Comparison of ENCODE assay signal across 1 cellular context in the genomic region with DNA sequence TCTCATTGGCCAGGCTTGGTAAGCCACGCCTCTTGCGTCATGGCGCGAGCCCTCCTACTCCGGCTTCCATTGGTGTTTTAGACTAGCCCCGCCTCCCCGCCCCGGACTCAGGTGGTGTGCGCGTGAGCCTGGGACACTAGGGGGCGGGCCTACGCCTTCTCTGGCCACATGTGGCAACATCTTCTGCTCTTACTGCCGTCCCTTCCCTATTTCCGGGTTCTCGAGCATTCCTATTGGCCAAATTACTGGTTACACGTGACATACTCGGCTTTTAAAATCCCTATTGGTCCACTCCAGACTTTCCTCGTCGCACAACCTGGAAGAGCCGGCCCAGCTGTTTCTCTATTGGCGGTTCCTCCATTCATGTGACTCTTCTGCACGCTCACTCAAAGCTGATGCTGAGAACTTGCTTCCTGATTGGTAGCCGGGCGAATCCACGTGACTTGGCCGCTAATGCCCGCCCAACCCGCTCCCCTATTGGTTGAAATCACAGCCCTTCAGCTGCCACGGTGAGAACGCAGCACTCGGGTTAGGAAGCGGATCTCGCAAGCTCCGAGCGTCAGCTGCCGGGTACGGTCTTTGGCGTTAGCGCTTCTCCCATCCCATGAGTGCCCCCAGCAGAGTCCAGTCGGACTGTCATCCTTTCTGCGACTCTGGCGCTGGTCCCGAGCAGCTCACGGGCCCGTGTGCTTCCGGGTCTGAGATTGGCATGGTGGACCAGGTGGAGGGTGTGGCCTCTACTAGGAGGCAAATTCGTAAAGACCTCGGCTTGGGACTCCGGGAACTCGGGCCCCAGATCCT.
A peak's percentile ranks its signal among the peaks of the same experiment; 100 is the strongest.
TF ChIP-seq lines count a peak whose summit lies in the region.

TSS of gene BLOC1S3 (plus strand) at position 523 of the 801 bp plus-strand sequence. CDS start 513 bp downstream, outside the sequence.

TF ChIP-seq in H1, 55 proteins besides CTCF, POLR2A, EP300 and RAD21:
- no peak for TF ChIP-seq CHD7 (IDR thresholded peaks at IDR 0.05; ENCODE audit: insufficient replicate concordance, low read length)
- no peak for TF ChIP-seq CTBP2 (IDR thresholded peaks at IDR 0.05; ENCODE audit: borderline replicate concordance, insufficient read depth, insufficient read length, low read length)
- peak; percentile 87 for TF ChIP-seq CEBPB (IDR thresholded peaks at IDR 0.05; ENCODE audit: low read depth, low read length)
- TF ChIP-seq EGR1 (IDR thresholded peaks at IDR 0.05; ENCODE audit: borderline replicate concordance, low read depth, low read length), result peak; percentile 19; the same call in 1 of the 2 replicates
- peak; percentile 94 for TF ChIP-seq SP4 (IDR thresholded peaks at IDR 0.05; ENCODE audit: low read length)
- TF ChIP-seq NRF1 (IDR thresholded peaks at IDR 0.05; ENCODE audit: low read depth, low read length), result 0 out of 2 replicates have a peak, but pooled peaks have one; percentile 20
- TF ChIP-seq SP2 (IDR thresholded peaks at IDR 0.05; ENCODE audit: low read length), result peak; percentile 52
- peak; percentile 50; the same call in 1 of the 2 replicates for TF ChIP-seq RBBP5 (IDR thresholded peaks at IDR 0.05; ENCODE audit: borderline replicate concordance, low read depth, low read length)
- TF ChIP-seq PHF8 (conservative IDR thresholded peaks at IDR 0.05; ENCODE audit: low read depth, low read length), result peak; percentile 50
- TF ChIP-seq USF2 (IDR thresholded peaks at IDR 0.05; ENCODE audit: low read length), result peak; percentile 86
- peak; percentile 98 for TF ChIP-seq SP1 (IDR thresholded peaks at IDR 0.05; ENCODE audit: low read depth, low read length)
- peak; percentile 95 for TF ChIP-seq RFX5 (IDR thresholded peaks at IDR 0.05; ENCODE audit: borderline replicate concordance, low read depth, low read length)
- peak; percentile 6 for TF ChIP-seq E2F6 (IDR thresholded peaks at IDR 0.05)
- peak; percentile 99 to 100 for TF ChIP-seq SIN3A (conservative IDR thresholded peaks at IDR 0.05 in 1 of 2, IDR thresholded peaks at IDR 0.05 in 1 of 2; ENCODE audit: low read depth in 1 of 2, low read length in 2 of 2)
- TF ChIP-seq CREB1 (IDR thresholded peaks at IDR 0.05), result peak; percentile 89
- TF ChIP-seq CHD2 (IDR thresholded peaks at IDR 0.05; ENCODE audit: low read length), result peak; percentile 75
- TF ChIP-seq KDM5A (IDR thresholded peaks at IDR 0.05; ENCODE audit: low read length), result 0 out of 2 replicates have a peak, but pooled peaks have one; percentile 23
- no peak for TF ChIP-seq JUND (IDR thresholded peaks at IDR 0.05; ENCODE audit: low read length)
- TF ChIP-seq TAF7 (optimal IDR thresholded peaks at IDR 0.05; ENCODE audit: borderline replicate concordance, low read depth, low read length), result no peak
- TF ChIP-seq, protein P1, sequence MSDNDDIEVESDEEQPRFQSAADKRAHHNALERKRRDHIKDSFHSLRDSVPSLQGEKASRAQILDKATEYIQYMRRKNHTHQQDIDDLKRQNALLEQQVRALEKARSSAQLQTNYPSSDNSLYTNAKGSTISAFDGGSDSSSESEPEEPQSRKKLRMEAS (IDR thresholded peaks at IDR 0.05), result peak; percentile 94
- TF ChIP-seq RXRA (IDR thresholded peaks at IDR 0.05; ENCODE audit: insufficient read depth, low read depth, low read length), result no peak
- peak; percentile 93 to 100 for TF ChIP-seq HDAC2 (IDR thresholded peaks at IDR 0.05; ENCODE audit: borderline replicate concordance in 1 of 2, low read depth in 2 of 2, low read length in 2 of 2)
- peak; percentile 62 for TF ChIP-seq ATF3 (IDR thresholded peaks at IDR 0.05; ENCODE audit: insufficient read depth, low read depth, low read length)
- TF ChIP-seq SAP30 (IDR thresholded peaks at IDR 0.05; ENCODE audit: insufficient read depth, insufficient replicate concordance, low read length), result peak; percentile 100
- TF ChIP-seq, protein P2, sequence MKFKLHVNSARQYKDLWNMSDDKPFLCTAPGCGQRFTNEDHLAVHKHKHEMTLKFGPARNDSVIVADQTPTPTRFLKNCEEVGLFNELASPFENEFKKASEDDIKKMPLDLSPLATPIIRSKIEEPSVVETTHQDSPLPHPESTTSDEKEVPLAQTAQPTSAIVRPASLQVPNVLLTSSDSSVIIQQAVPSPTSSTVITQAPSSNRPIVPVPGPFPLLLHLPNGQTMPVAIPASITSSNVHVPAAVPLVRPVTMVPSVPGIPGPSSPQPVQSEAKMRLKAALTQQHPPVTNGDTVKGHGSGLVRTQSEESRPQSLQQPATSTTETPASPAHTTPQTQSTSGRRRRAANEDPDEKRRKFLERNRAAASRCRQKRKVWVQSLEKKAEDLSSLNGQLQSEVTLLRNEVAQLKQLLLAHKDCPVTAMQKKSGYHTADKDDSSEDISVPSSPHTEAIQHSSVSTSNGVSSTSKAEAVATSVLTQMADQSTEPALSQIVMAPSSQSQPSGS (IDR thresholded peaks at IDR 0.05; ENCODE audit: low read length), result peak; percentile 51; the same call in 1 of the 2 replicates
- TF ChIP-seq GTF2F1 (IDR thresholded peaks at IDR 0.05; ENCODE audit: borderline replicate concordance, low read depth, low read length), result no peak
